In genomic region chr15:63185206-63185605, GRCh38 we compare ENCODE assay signal across 21 cellular contexts. TPM values are rescaled to one million over a fixed set of nuclear protein-coding genes. Genes with fewer than 3 reads are reported as not detected.
A peak's percentile ranks its signal among the peaks of the same experiment; 100 is the strongest.
DNase-seq lines count a peak whose midpoint lies in the region; TF ChIP-seq lines count a peak whose summit lies in the region.
"Had no signal": no experiment of that assay in that cellular context is flagged by ENCODE, and none has a peak within 500 bp of the region (broad histone marks: within the 10 kb centered on the region; RNA-seq: fewer than 3 reads in every experiment).

No MANE protein-coding gene starts in this region.

- H3K4me1 ChIP-seq in SJSA1 (replicated peaks) (peaks cover 58% of the 10 kb centered on the region), osteoblast (ENCODE audit: insufficient read depth, low read length) (peaks cover 16% of the 10 kb centered on the region), MM.1S (ENCODE audit: low read length) (peaks cover 8% of the 10 kb centered on the region; the same call in 1 of the 2 replicates)
- H3K4me1 ChIP-seq: uterus had no signal

- H3K36me3 ChIP-seq in SJSA1 (no peaks in the 10 kb centered on the region), osteoblast (ENCODE audit: insufficient read depth, low read length) (no peaks in the 10 kb centered on the region), MM.1S (replicated peaks; ENCODE audit: insufficient read depth, low read length) (no peaks in the 10 kb centered on the region)
- H3K36me3 ChIP-seq: BLaER1 treated with 17β-estradiol and CSF1 and Interleukin-3, amounts not matched to agents 10 nM and 100 nM; HAP-1; heart right ventricle; MG63; suprapubic skin; uterus had no signal

- H3K79me2 ChIP-seq in osteoblast (ENCODE audit: insufficient read depth, low read length) (peaks cover 8% of the 10 kb centered on the region), MM.1S (ENCODE audit: low read length) (peaks cover 8% of the 10 kb centered on the region)

- H3K9me2 ChIP-seq in MM.1S (replicated peaks; ENCODE audit: insufficient read depth, low read length), result no peaks in the 10 kb centered on the region

- no peak overlapping the region for H3K9ac ChIP-seq in MM.1S (ENCODE audit: low read length)
- H3K9ac ChIP-seq: BLaER1 treated with 17β-estradiol and CSF1 and Interleukin-3, amounts not matched to agents 10 nM and 100 nM had no signal

- H2AFZ ChIP-seq in osteoblast (ENCODE audit: low read length), result peak overlapping the region; percentile 17
- H2AFZ ChIP-seq in MM.1S (ENCODE audit: low read length), result no peak overlapping the region

- no peaks in the 10 kb centered on the region for H3K27me3 ChIP-seq in SJSA1 (replicated peaks)
- no peaks in the 10 kb centered on the region for H3K27me3 ChIP-seq in osteoblast (ENCODE audit: insufficient read depth, low read length)
- no peaks in the 10 kb centered on the region for H3K27me3 ChIP-seq in MM.1S (replicated peaks; ENCODE audit: insufficient read depth, low read length)
- H3K27me3 ChIP-seq: BLaER1 treated with 17β-estradiol and CSF1 and Interleukin-3, amounts not matched to agents 10 nM and 100 nM; heart right ventricle; MG63; suprapubic skin; uterus had no signal

- H3K9me3 ChIP-seq in SJSA1 (replicated peaks) (no peaks in the 10 kb centered on the region), osteoblast (ENCODE audit: low read depth, low read length) (no peaks in the 10 kb centered on the region), MM.1S (replicated peaks; ENCODE audit: insufficient read depth, low read length) (no peaks in the 10 kb centered on the region)
- H3K9me3 ChIP-seq: BLaER1 treated with 17β-estradiol and CSF1 and Interleukin-3, amounts not matched to agents 10 nM and 100 nM; HAP-1; heart right ventricle; MG63; suprapubic skin; uterus had no signal

- peak; percentile 20 for DNase-seq in SHP77 treated with DMSO at 0.1 percent for 48 hours (lab: John Stamatoyannopoulos, UW)
- no peak for DNase-seq in SHP77 (lab: John Stamatoyannopoulos, UW)
- peak; percentile 87 for DNase-seq in LHCN-M2 (ENCODE audit: low read depth)
- peak; percentile 68 to 70 for DNase-seq in SJSA1 (ENCODE audit: low read depth in 1 of 2, low spot score in 2 of 2)
- DNase-seq in osteoblast (ENCODE audit: insufficient read length, low spot score, missing footprints), result no peak
- DNase-seq in MM.1S, result no peak
- DNase-seq in NCI-H2081 treated with DMSO at 0.1 percent for 48 hours (lab: John Stamatoyannopoulos, UW), result no peak
- no peak for DNase-seq in iPS-NIHi7 (ENCODE audit: extremely low spot score)
- DNase-seq: ACHN; activated CD8-positive, alpha-beta memory T cell treated with anti-CD3 and anti-CD28 coated beads, Interleukin-2, amount 10 ng/mL, durations not matched to agents 7 days and 5 days; aorta; central memory CD4-positive, alpha-beta T cell; heart right ventricle; MG63; NCI-H146; posterior cingulate gyrus; stimulated activated CD4-positive, alpha-beta T cell treated with anti-CD3 and anti-CD28 coated beads, Interleukin-2, amount 100 ng/mL, for 24 hours; uterus had no signal

- TF ChIP-seq CTCF in osteoblast (IDR thresholded peaks at IDR 0.05; ENCODE audit: extremely low read depth, low read depth, low read length) (no peak), MM.1S (IDR thresholded peaks at IDR 0.05; ENCODE audit: low read length) (no peak)

- H3K27ac ChIP-seq in SJSA1 (peak overlapping the region; percentile 82), osteoblast (ENCODE audit: low read depth, low read length) (no peak overlapping the region), MM.1S (ENCODE audit: low read length) (no peak overlapping the region)
- H3K27ac ChIP-seq: BLaER1 treated with 17β-estradiol and CSF1 and Interleukin-3, amounts not matched to agents 10 nM and 100 nM; heart right ventricle; suprapubic skin; uterus had no signal

- H3K4me3 ChIP-seq in SJSA1 (no peak overlapping the region), osteoblast (ENCODE audit: insufficient read depth, low read length) (no peak overlapping the region), MM.1S (ENCODE audit: low read length) (no peak overlapping the region)
- H3K4me3 ChIP-seq: BLaER1 treated with 17β-estradiol and CSF1 and Interleukin-3, amounts not matched to agents 10 nM and 100 nM; HAP-1; heart right ventricle; MG63; suprapubic skin; uterus had no signal

- no peak overlapping the region for H3K4me2 ChIP-seq in osteoblast (ENCODE audit: insufficient read depth, low read length)
- H3K4me2 ChIP-seq in MM.1S (ENCODE audit: low read depth, low read length), result no peak overlapping the region
- H3K4me2 ChIP-seq: BLaER1 treated with 17β-estradiol and CSF1 and Interleukin-3, amounts not matched to agents 10 nM and 100 nM had no signal

- H4K20me1 ChIP-seq in osteoblast (ENCODE audit: insufficient read depth, low read length), result no peaks in the 10 kb centered on the region
- H4K20me1 ChIP-seq in MM.1S (ENCODE audit: insufficient read depth, low read length), result no peaks in the 10 kb centered on the region
- H4K20me1 ChIP-seq: BLaER1 treated with 17β-estradiol and CSF1 and Interleukin-3, amounts not matched to agents 10 nM and 100 nM had no signal

- H3F3A ChIP-seq in MM.1S (ENCODE audit: insufficient read depth, low read length), result peaks cover 10% of the 10 kb centered on the region; the same call in 1 of the 2 replicates

RNA-seq across cellular contexts. Expression of gene RAB8B, which starts 4.2 kb away (rescaled TPM):
- total RNA-seq in LHCN-M2 (2014; rRNA removed) (34.6 and 39.1 TPM in 2 replicates), osteoblast (55.7 and 57.5 TPM in 2 replicates)
- 18.0 TPM for polyA plus RNA-seq in LHCN-M2 (2012)
- 66.8 and 75.1 TPM in 2 replicates for total RNA-seq in SJSA1 (2014; rRNA removed; shearing (Covaris generic))

RNA-seq across cellular contexts. Expression of gene RPS27L, which starts 27.9 kb away (rescaled TPM):
- total RNA-seq in LHCN-M2 (2014; rRNA removed) (89.3 and 173 TPM in 2 replicates), osteoblast (263 and 281 TPM in 2 replicates)
- 719 TPM for polyA plus RNA-seq in LHCN-M2 (2012)
- total RNA-seq in SJSA1 (2014; rRNA removed; shearing (Covaris generic)), result 122 and 148 TPM in 2 replicates

Comparison
In these comparisons a context has a peak if more than half of its experiments do, and no peak if none do; other contexts are left out.
1. DNase-seq: peak in SHP77 treated with DMSO at 0.1 percent for 48 hours (single experiment), LHCN-M2 (single experiment) and SJSA1 (2 of 2); none in SHP77 (0 of 2), osteoblast (single experiment), MM.1S (single experiment), NCI-H2081 treated with DMSO at 0.1 percent for 48 hours (single experiment) and iPS-NIHi7 (single experiment).